In the genomic region with DNA sequence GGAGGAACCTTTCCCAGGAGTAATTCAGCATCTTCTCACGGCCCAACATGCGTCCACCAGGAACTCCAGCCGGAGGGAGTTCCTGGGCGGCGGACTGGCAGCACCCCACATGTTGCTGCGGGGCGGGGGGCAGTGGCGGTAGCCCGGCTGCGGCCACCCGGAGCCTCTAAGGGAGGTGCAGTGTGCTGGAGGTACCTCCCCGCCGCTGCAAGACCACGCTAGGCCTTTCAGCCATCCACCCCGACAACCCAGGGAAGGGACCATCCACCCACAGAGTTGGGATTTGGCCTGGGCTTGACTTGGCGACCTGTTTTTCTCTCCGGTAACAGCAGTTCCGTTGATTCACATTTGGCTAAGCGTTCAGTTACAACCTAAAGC, we compare ENCODE assay signal across 8 cellular contexts. TPM values are rescaled to one million over a fixed set of nuclear protein-coding genes. Genes with fewer than 3 reads are reported as not detected.
A peak's percentile ranks its signal among the peaks of the same experiment; 100 is the strongest.
DNase-seq lines count a peak whose midpoint lies in the region; ATAC-seq and TF ChIP-seq lines count a peak whose summit lies in the region.

No MANE protein-coding gene starts in this region.

- CTCF ChIA-PET in activated CD4-positive, alpha-beta T cell treated with anti-CD3 and anti-CD28 coated beads for 36 hours (lab: Charles Lee), result no interaction called here
- CTCF ChIA-PET in OCI-LY7 (lab: Charles Lee; ENCODE audit: unreplicated experiment), result no interaction called here

- no peaks in the 10 kb centered on the region for H3K9me3 Mint-ChIP-seq in activated CD4-positive, alpha-beta T cell treated with anti-CD3 and anti-CD28 coated beads for 36 hours (ENCODE audit: low read depth)

- no peak overlapping the region for H3K4me3 Mint-ChIP-seq in activated CD4-positive, alpha-beta T cell treated with anti-CD3 and anti-CD28 coated beads for 36 hours

- H3K27me3 Mint-ChIP-seq in activated CD4-positive, alpha-beta T cell treated with anti-CD3 and anti-CD28 coated beads for 36 hours, result peaks cover 52% of the 10 kb centered on the region

- H3K4me3 ChIP-seq in adipocyte (ENCODE audit: low read length), result peak overlapping the region; percentile 71
- H3K4me3 ChIP-seq in suprapubic skin, result peak overlapping the region; percentile 71
- no peak overlapping the region for H3K4me3 ChIP-seq in OCI-LY7 (ENCODE audit: low read depth, low read length, poor library complexity, severe bottlenecking)

- BruUV-seq in OCI-LY7 (replicated peaks; lab: Mats Ljungman, UMichigan), result no TSS peak

- no peak for TF ChIP-seq POLR2A in suprapubic skin (IDR thresholded peaks at IDR 0.05)

- no peaks in the 10 kb centered on the region for H3K79me2 ChIP-seq in OCI-LY7 (ENCODE audit: insufficient read depth, low read depth, low read length)

- H3K27ac ChIP-seq in suprapubic skin (no peak overlapping the region), OCI-LY7 (ENCODE audit: low read depth, low read length, poor library complexity, severe bottlenecking) (no peak overlapping the region)

- H3K9me2 ChIP-seq in OCI-LY7 (ENCODE audit: insufficient read depth, low read length), result no peaks in the 10 kb centered on the region

- DNase-seq in NCI-H1105 treated with DMSO at 0.1 percent for 48 hours (lab: John Stamatoyannopoulos, UW) (peak; percentile 14), NCI-H1105 (lab: John Stamatoyannopoulos, UW) (no peak), adipocyte (ENCODE audit: low read depth) (no peak), left colon (peak in 1 of 2 donors; percentile 10), suprapubic skin (ENCODE audit: low spot score in 2 of 2) (no peak), OCI-LY7 (ENCODE audit: low spot score) (no peak)
- DNase-seq in activated CD4-positive, alpha-beta T cell treated with anti-CD3 and anti-CD28 coated beads for 36 hours, result no peak

- H3K4me2 ChIP-seq in OCI-LY7 (ENCODE audit: low read length), result no peak overlapping the region

- TF ChIP-seq CTCF in suprapubic skin (IDR thresholded peaks at IDR 0.05), result no peak
- TF ChIP-seq CTCF in OCI-LY7 (conservative IDR thresholded peaks at IDR 0.05; ENCODE audit: low read length), result no peak

- POLR2A ChIA-PET in activated CD4-positive, alpha-beta T cell treated with anti-CD3 and anti-CD28 coated beads for 36 hours (lab: Charles Lee), result no interaction called here
- POLR2A ChIA-PET in OCI-LY7 (lab: Charles Lee), result no interaction called here

- no peak overlapping the region for H3K27ac Mint-ChIP-seq in activated CD4-positive, alpha-beta T cell treated with anti-CD3 and anti-CD28 coated beads for 36 hours

- H3K9me3 ChIP-seq in adipocyte (ENCODE audit: control insufficient read depth, low read length), result peaks cover 7% of the 10 kb centered on the region
- no peaks in the 10 kb centered on the region for H3K9me3 ChIP-seq in suprapubic skin
- H3K9me3 ChIP-seq in OCI-LY7 (ENCODE audit: low read length), result no peaks in the 10 kb centered on the region

- no peaks in the 10 kb centered on the region for H4K20me1 ChIP-seq in OCI-LY7 (ENCODE audit: insufficient read depth, low read length)

- H3K36me3 Mint-ChIP-seq in activated CD4-positive, alpha-beta T cell treated with anti-CD3 and anti-CD28 coated beads for 36 hours (ENCODE audit: low read depth), result no peaks in the 10 kb centered on the region

- H3K36me3 ChIP-seq in adipocyte (ENCODE audit: control insufficient read depth, insufficient read depth, low read length, severe bottlenecking) (no peaks in the 10 kb centered on the region), suprapubic skin (no peaks in the 10 kb centered on the region), OCI-LY7 (ENCODE audit: insufficient read depth, low read length) (no peaks in the 10 kb centered on the region)

- peaks cover 54% of the 10 kb centered on the region for H3K27me3 ChIP-seq in adipocyte (replicated peaks; ENCODE audit: control insufficient read depth, insufficient read depth, low read length)
- peaks cover 18% of the 10 kb centered on the region for H3K27me3 ChIP-seq in suprapubic skin

- peaks cover 8% of the 10 kb centered on the region for H3K4me1 ChIP-seq in adipocyte (ENCODE audit: control insufficient read depth, insufficient read depth, low read length)
- peaks cover 24% of the 10 kb centered on the region for H3K4me1 ChIP-seq in suprapubic skin
- no peaks in the 10 kb centered on the region for H3K4me1 ChIP-seq in OCI-LY7 (ENCODE audit: insufficient read depth, low read length, poor library complexity, severe bottlenecking)

- WGBS in suprapubic skin, result 9% methylated on average over 14 of the region's 19 CpGs

- peaks cover 9% of the 10 kb centered on the region for H3K4me1 Mint-ChIP-seq in activated CD4-positive, alpha-beta T cell treated with anti-CD3 and anti-CD28 coated beads for 36 hours

- peak overlapping the region; percentile 19 for H3K9ac ChIP-seq in adipocyte (ENCODE audit: low read length)

- intact Hi-C loops in left colon (cut with DNase I, micrococcal nuclease), result no loop called here
- intact Hi-C loops in activated CD4-positive, alpha-beta T cell treated with anti-CD3 and anti-CD28 coated beads for 36 hours (cut with DNase I, micrococcal nuclease), result no loop called here
- intact Hi-C loops in OCI-LY7 (cut with micrococcal nuclease; ENCODE audit: unreplicated experiment), result no loop called here

- peak; percentile 0 for ATAC-seq in left colon
- no peak for ATAC-seq in activated CD4-positive, CD25-positive, alpha-beta regulatory T cell treated with anti-CD3 and anti-CD28 coated beads, Interleukin-2, amount 50 U/mL, for 24 hours
- no peak for ATAC-seq in activated CD4-positive, alpha-beta T cell treated with anti-CD3 and anti-CD28 coated beads for 36 hours

- no peak overlapping the region for H2AFZ ChIP-seq in OCI-LY7 (ENCODE audit: low read length)

- no peak for TF ChIP-seq EP300 in suprapubic skin (IDR thresholded peaks at IDR 0.05)

RNA-seq across cellular contexts. Expression of a gene that starts 0.6 kb away (rescaled TPM):
- 1 to 10 TPM; 3.5 to 4.0 TPM for total RNA-seq in left colon
- total RNA-seq in suprapubic skin, result 1 to 10 TPM in 1 of 4 donors, under 1 TPM in 2, not detected in 1; 0.45 to 1.9 (median 0.93) TPM
- total RNA-seq in activated CD4-positive, alpha-beta T cell treated with anti-CD3 and anti-CD28 coated beads for 36 hours, result not detected
- total RNA-seq in OCI-LY7 (2014; rRNA removed; shearing (Covaris generic)), result not detected in 2 replicates
- total RNA-seq in OCI-LY7 (2022), result not detected in 2 replicates
